In genomic region chr17:73343168-73343634, GRCh38 we compare ENCODE assay signal across 9 cellular contexts. TPM values are rescaled to one million over a fixed set of nuclear protein-coding genes. Genes with fewer than 3 reads are reported as not detected.
DNase-seq lines count a peak whose midpoint lies in the region; ATAC-seq and TF ChIP-seq lines count a peak whose summit lies in the region.
"Had no signal": no experiment of that assay in that cellular context is flagged by ENCODE, and none has a peak within 500 bp of the region (broad histone marks: within the 10 kb centered on the region; RNA-seq: fewer than 3 reads in every experiment).

No MANE protein-coding gene starts in this region.

- no peaks in the 10 kb centered on the region for H3K27me3 Mint-ChIP-seq in chondrocyte (ENCODE audit: low read depth)

- no peak overlapping the region for H3K4me3 ChIP-seq in lower lobe of right lung
- H3K4me3 ChIP-seq in tibial nerve: peak overlapping the region in 2 of 4 donors; percentile 13 to 24

- peaks cover 46% of the 10 kb centered on the region for H3K4me1 Mint-ChIP-seq in chondrocyte (ENCODE audit: low read depth)

- DNase-seq in NCI-H1092 (lab: John Stamatoyannopoulos, UW) (peak; percentile 71), chondrocyte (ENCODE audit: low spot score) (no peak), lower lobe of right lung (no peak), tibial nerve (ENCODE audit: low spot score in 2 of 2) (peak; percentile 53 to 56), LoVo (ENCODE audit: low spot score) (no peak), COR-L47 (lab: John Stamatoyannopoulos, UW) (no peak)
- DNase-seq: KBM-7 had no signal

- intact Hi-C loops in lower lobe of right lung (cut with DNase I): no loop called here

- no peaks in the 10 kb centered on the region for H3K9me3 Mint-ChIP-seq in chondrocyte (ENCODE audit: low read depth)

- peak in 1 of 2 donors; percentile 42 for TF ChIP-seq POLR2A in tibial nerve (IDR thresholded peaks at IDR 0.05)

- H3K4me1 ChIP-seq in lower lobe of right lung: peaks cover 17% of the 10 kb centered on the region
- H3K4me1 ChIP-seq in tibial nerve: peaks cover 0 to 76% (median 54%) of the 10 kb centered on the region in 4 donors

- H3K36me3 Mint-ChIP-seq in chondrocyte (ENCODE audit: low read depth): no peaks in the 10 kb centered on the region

- peak overlapping the region; percentile 51 for H3K27ac Mint-ChIP-seq in chondrocyte (ENCODE audit: unreplicated experiment)

- peak overlapping the region; percentile 35 for H3K4me3 Mint-ChIP-seq in chondrocyte (ENCODE audit: unreplicated experiment)

- H3K36me3 ChIP-seq in lower lobe of right lung (no peaks in the 10 kb centered on the region), tibial nerve (no peaks in the 10 kb centered on the region)

- no peaks in the 10 kb centered on the region for H3K27me3 ChIP-seq in lower lobe of right lung (ENCODE audit: low read depth)
- H3K27me3 ChIP-seq in tibial nerve: no peaks in the 10 kb centered on the region

- peak in 1 of 2 donors; percentile 82 for TF ChIP-seq EP300 in tibial nerve (IDR thresholded peaks at IDR 0.05)

- TF ChIP-seq CTCF in chondrocyte (IDR thresholded peaks at IDR 0.05) (no peak), lower lobe of right lung (IDR thresholded peaks at IDR 0.05) (no peak), tibial nerve (IDR thresholded peaks at IDR 0.05) (no peak)

- H3K9me3 ChIP-seq in lower lobe of right lung (no peaks in the 10 kb centered on the region), tibial nerve (no peaks in the 10 kb centered on the region)

- ATAC-seq in lower lobe of right lung (peak; percentile 2 to 6), esophagus mucosa (no peak), HG02571 (IDR thresholded peaks at IDR 0.05; ENCODE audit: unreplicated experiment) (no peak)

- H3K27ac ChIP-seq in lower lobe of right lung (peak overlapping the region; percentile 53), tibial nerve (peak overlapping the region; percentile 56 to 93 (median 80))

- WGBS in tibial nerve, 2 donors: 9 to 13% methylated on average over 17 of the region's 17 CpGs

RNA-seq across cellular contexts. Expression of gene CDC42EP4, which starts 31.4 kb away (rescaled TPM):
- total RNA-seq in chondrocyte (9.1 to 10.6 TPM (median 10.5 TPM) in 3 replicates), lower lobe of right lung (44.6 TPM), tibial nerve (100 to 1,000 TPM in 3 of 4 donors, 10 to 100 TPM in 1; 93.3 to 121 (median 117) TPM), esophagus mucosa (25.9 TPM)

Comparison
In these comparisons a context has a peak if more than half of its experiments do, and no peak if none do; other contexts are left out.
1. DNase-seq: peak in NCI-H1092 (single experiment) and tibial nerve (2 of 2); none in chondrocyte (single experiment), lower lobe of right lung (single experiment), LoVo (single experiment) and COR-L47 (single experiment).
2. ATAC-seq: peak in lower lobe of right lung (2 of 2); none in esophagus mucosa (single experiment) and HG02571 (single experiment).